11 cellular contexts compared by ENCODE assay signal in the genomic region with DNA sequence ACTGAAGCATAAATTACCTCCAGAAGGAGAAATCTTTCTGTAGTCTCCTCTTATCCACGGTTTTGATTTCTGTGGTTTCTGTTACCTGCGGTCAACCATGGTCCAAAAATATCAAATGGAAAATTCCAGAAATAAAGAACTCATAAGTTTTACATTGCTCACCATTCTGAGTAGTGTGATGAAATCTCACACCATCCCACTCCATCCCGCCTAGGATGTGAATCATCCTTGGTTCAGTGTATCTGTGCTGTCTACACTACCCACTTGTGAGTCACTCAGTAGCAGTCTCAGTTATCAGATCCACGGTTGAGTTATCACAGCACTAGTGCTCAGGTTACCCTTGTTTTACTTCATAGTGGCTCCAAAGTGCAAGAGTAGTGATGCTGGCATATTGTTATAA.
DNase-seq lines count a peak whose midpoint lies in the region; ATAC-seq, FAIRE-seq and TF ChIP-seq lines count a peak whose summit lies in the region.
"Had no signal": no experiment of that assay in that cellular context is flagged by ENCODE, and none has a peak within 500 bp of the region (broad histone marks: within the 10 kb centered on the region; RNA-seq: fewer than 3 reads in every experiment).

No MANE protein-coding gene starts in this region.

- no peak overlapping the region for H3K4me3 ChIP-seq in fibroblast of the aortic adventitia (ENCODE audit: low read depth, low read length)
- H3K4me3 ChIP-seq: BLaER1 had no signal

- no peak for TF ChIP-seq CTCF in fibroblast of the aortic adventitia (IDR thresholded peaks at IDR 0.05; ENCODE audit: insufficient read depth, low read length)

- no peak for TF ChIP-seq POLR2A in GM12891 (IDR thresholded peaks at IDR 0.05; ENCODE audit: low read depth, low read length)

- FAIRE-seq in GM12891 (lab: Jason Lieb, UNC): no peak

- DNase-seq in activated CD4-positive, CD25-positive, alpha-beta regulatory T cell treated with anti-CD3 and anti-CD28 coated beads, Interleukin-2, amount 50 U/mL, for 72 hours: no peak
- DNase-seq in NCI-H2107 treated with DMSO at 0.1 percent for 48 hours (lab: John Stamatoyannopoulos, UW; ENCODE audit: unreplicated experiment) (peak; percentile 69), fibroblast of the aortic adventitia (ENCODE audit: low read depth) (peak; percentile 97), smooth muscle cell of the brain vasculature (ENCODE audit: low read depth, low spot score) (peak; percentile 15), HEK293T (ENCODE audit: extremely low spot score) (no peak), GM12891 (ENCODE audit: insufficient read length, low spot score) (no peak)
- DNase-seq: activated CD8-positive, alpha-beta memory T cell treated with anti-CD3 and anti-CD28 coated beads for 24 hours; NCI-H1092 treated with DMSO at 0.1 percent for 48 hours had no signal

- CTCF ChIA-PET in HEK293T (lab: Yijun Ruan, JAX): no interaction called here

- ATAC-seq in activated CD4-positive, CD25-positive, alpha-beta regulatory T cell treated with anti-CD3 and anti-CD28 coated beads, Interleukin-2, amount 50 U/mL, for 24 hours: peak; percentile 53 to 72
- no peak for ATAC-seq in GM21825 (IDR thresholded peaks at IDR 0.05; ENCODE audit: unreplicated experiment)

- POLR2A ChIA-PET in HEK293T (lab: Yijun Ruan, JAX): no interaction called here

TF ChIP-seq in HEK293T, 16 proteins besides CTCF, POLR2A, EP300 and RAD21:
- TF ChIP-seq FOXK2 (IDR thresholded peaks at IDR 0.05) (no peak), CTBP1 (IDR thresholded peaks at IDR 0.05; ENCODE audit: borderline replicate concordance) (no peak), ELF4 (IDR thresholded peaks at IDR 0.05) (no peak), NFRKB (IDR thresholded peaks at IDR 0.05) (no peak), L3MBTL2 (conservative IDR thresholded peaks at IDR 0.05) (no peak), ZNF384 (IDR thresholded peaks at IDR 0.05) (no peak), FOXA1 (IDR thresholded peaks at IDR 0.05) (no peak), ARNT (IDR thresholded peaks at IDR 0.05) (no peak)

TF ChIP-seq in GM12891, 5 proteins besides CTCF, POLR2A, EP300 and RAD21:
- TF ChIP-seq TAF1 (IDR thresholded peaks at IDR 0.05; ENCODE audit: low read depth, low read length) (no peak), POLR2AphosphoS5 (IDR thresholded peaks at IDR 0.05; ENCODE audit: low read depth, low read length) (no peak), POU2F2 (IDR thresholded peaks at IDR 0.05; ENCODE audit: low read depth, low read length) (no peak), PAX5 (IDR thresholded peaks at IDR 0.05; ENCODE audit: insufficient read depth, low read length, severe bottlenecking) (no peak), SPI1 (IDR thresholded peaks at IDR 0.05; ENCODE audit: low read depth, low read length) (no peak)
TF ChIP-seq in GM12891: peak in this region for 0.

Comparison
In these comparisons a context has a peak if more than half of its experiments do, and no peak if none do; other contexts are left out.
1. DNase-seq: peak in NCI-H2107 treated with DMSO at 0.1 percent for 48 hours (single experiment), fibroblast of the aortic adventitia (single experiment) and smooth muscle cell of the brain vasculature (single experiment); none in activated CD4-positive, CD25-positive, alpha-beta regulatory T cell treated with anti-CD3 and anti-CD28 coated beads, Interleukin-2, amount 50 U/mL, for 72 hours (single experiment), HEK293T (single experiment) and GM12891 (single experiment).